10 cellular contexts compared by ENCODE assay signal in genomic region chr12:124829008-124829707, GRCh38. TPM values are rescaled to one million over a fixed set of nuclear protein-coding genes. Genes with fewer than 3 reads are reported as not detected.
A peak's percentile ranks its signal among the peaks of the same experiment; 100 is the strongest.
DNase-seq lines count a peak whose midpoint lies in the region; ATAC-seq and TF ChIP-seq lines count a peak whose summit lies in the region.
"Had no signal": no experiment of that assay in that cellular context is flagged by ENCODE, and none has a peak within 500 bp of the region (broad histone marks: within the 10 kb centered on the region; RNA-seq: fewer than 3 reads in every experiment).

No MANE protein-coding gene starts in this region.

- H3K36me3 ChIP-seq in PC-3 (ENCODE audit: low read depth, low read length): peaks cover 3% of the 10 kb centered on the region; the same call in 1 of the 2 replicates
- H3K36me3 ChIP-seq in esophagus (ENCODE audit: control insufficient read depth in 2 of 2, insufficient read depth in 2 of 2, low read length in 1 of 2): no peaks in the 10 kb centered on the region

- DNase-seq in GM04503 (ENCODE audit: low read depth) (peak; percentile 71), PC-3 (peak; percentile 91), osteocyte (ENCODE audit: extremely low spot score, unreplicated experiment) (no peak), NCI-H187 (lab: John Stamatoyannopoulos, UW) (no peak), iPS-NIHi7 (ENCODE audit: extremely low spot score) (no peak)
- no peak for DNase-seq in activated naive CD4-positive, alpha-beta T cell treated with anti-CD3 and anti-CD28 coated beads for 36 hours
- DNase-seq in stimulated activated CD4-positive, alpha-beta T cell treated with anti-CD3 and anti-CD28 coated beads, Interleukin-2, amount 100 ng/mL, for 48 hours: no peak

- H3K4me3 Mint-ChIP-seq in osteocyte (ENCODE audit: unreplicated experiment): no peak overlapping the region
- H3K4me3 Mint-ChIP-seq in activated naive CD4-positive, alpha-beta T cell treated with anti-CD3 and anti-CD28 coated beads for 36 hours: no peak overlapping the region

- H3K9me3 Mint-ChIP-seq in osteocyte (ENCODE audit: unreplicated experiment): no peaks in the 10 kb centered on the region
- H3K9me3 Mint-ChIP-seq in activated naive CD4-positive, alpha-beta T cell treated with anti-CD3 and anti-CD28 coated beads for 36 hours: no peaks in the 10 kb centered on the region

- no peaks in the 10 kb centered on the region for H3K9me2 ChIP-seq in PC-3 (replicated peaks; ENCODE audit: low read length)

- POLR2A ChIA-PET in PC-3 (lab: Charles Lee; ENCODE audit: unreplicated experiment): no interaction called here

- H3K27me3 Mint-ChIP-seq in osteocyte (ENCODE audit: unreplicated experiment): no peaks in the 10 kb centered on the region
- H3K27me3 Mint-ChIP-seq in activated naive CD4-positive, alpha-beta T cell treated with anti-CD3 and anti-CD28 coated beads for 36 hours (ENCODE audit: low read depth): no peaks in the 10 kb centered on the region

- H3F3A ChIP-seq in PC-3 (ENCODE audit: low read length, unreplicated experiment): peaks cover 8% of the 10 kb centered on the region

- peak overlapping the region; percentile 61 for H3K27ac Mint-ChIP-seq in osteocyte (ENCODE audit: unreplicated experiment)
- H3K27ac Mint-ChIP-seq in activated naive CD4-positive, alpha-beta T cell treated with anti-CD3 and anti-CD28 coated beads for 36 hours: no peak overlapping the region

- no peaks in the 10 kb centered on the region for H4K20me1 ChIP-seq in PC-3 (ENCODE audit: low read length)

- BruUV-seq in PC-3 (replicated peaks; lab: Mats Ljungman, UMichigan): no TSS peak

- H3K9me3 ChIP-seq in PC-3 (ENCODE audit: low read length) (no peaks in the 10 kb centered on the region), esophagus (ENCODE audit: control insufficient read depth in 2 of 2, insufficient read depth in 1 of 2, low read depth in 1 of 2, low read length in 1 of 2) (peaks cover 0 to 2% of the 10 kb centered on the region in 2 donors)
- H3K9me3 ChIP-seq: body of pancreas had no signal

- peaks cover 67% of the 10 kb centered on the region for H3K79me2 ChIP-seq in PC-3 (ENCODE audit: low read length)

- H3K9ac ChIP-seq in PC-3 (ENCODE audit: low read length): peak overlapping the region; percentile 21; the same call in 1 of the 2 replicates
- H3K9ac ChIP-seq: parathyroid adenoma had no signal

- no peaks in the 10 kb centered on the region for H3K36me3 Mint-ChIP-seq in osteocyte (ENCODE audit: unreplicated experiment)
- H3K36me3 Mint-ChIP-seq in activated naive CD4-positive, alpha-beta T cell treated with anti-CD3 and anti-CD28 coated beads for 36 hours (ENCODE audit: low read depth): no peaks in the 10 kb centered on the region

- peak; percentile 68 for ATAC-seq in PC-3

- H3K27ac ChIP-seq in PC-3 (ENCODE audit: low read length) (peak overlapping the region; percentile 78), esophagus (ENCODE audit: low read depth in 2 of 2, low read length in 1 of 2) (peak overlapping the region; percentile 13 to 40)
- H3K27ac ChIP-seq: parathyroid adenoma had no signal

- 67 to 72% methylated on average over 9 of the region's 9 CpGs for WGBS in esophagus, 2 donors

- intact Hi-C loops in PC-3 (cut with micrococcal nuclease): loop anchor here (2.0 kb wide), 1 partner anchor 70 kb away; no protein-coding TSS in a partner anchor
- intact Hi-C loops in activated naive CD4-positive, alpha-beta T cell treated with anti-CD3 and anti-CD28 coated beads for 36 hours (cut with micrococcal nuclease): no loop called here

- peaks cover 40% of the 10 kb centered on the region for H3K4me1 Mint-ChIP-seq in osteocyte (ENCODE audit: unreplicated experiment)
- H3K4me1 Mint-ChIP-seq in activated naive CD4-positive, alpha-beta T cell treated with anti-CD3 and anti-CD28 coated beads for 36 hours (ENCODE audit: low read depth): peaks cover 7% of the 10 kb centered on the region

- peak overlapping the region; percentile 43 for H3K4me2 ChIP-seq in PC-3 (ENCODE audit: low read length)

- H2AFZ ChIP-seq in PC-3 (ENCODE audit: low read length): peak overlapping the region; percentile 15
- H2AFZ ChIP-seq: parathyroid adenoma had no signal

- TF ChIP-seq CTCF in PC-3 (conservative IDR thresholded peaks at IDR 0.05; ENCODE audit: low read depth, low read length) (no peak; the same call in 1 of the 2 replicates), osteocyte (IDR thresholded peaks at IDR 0.05) (no peak)

- CTCF ChIA-PET in PC-3 (lab: Charles Lee): no interaction called here
- CTCF ChIA-PET in activated naive CD4-positive, alpha-beta T cell treated with anti-CD3 and anti-CD28 coated beads for 36 hours (lab: Charles Lee): no interaction called here

- H3K27me3 ChIP-seq in PC-3 (ENCODE audit: low read length) (no peaks in the 10 kb centered on the region), esophagus (ENCODE audit: control insufficient read depth in 1 of 2, insufficient read depth in 2 of 2, low read length in 2 of 2) (no peaks in the 10 kb centered on the region)
- H3K27me3 ChIP-seq: body of pancreas had no signal

- H3K4me3 ChIP-seq in PC-3 (ENCODE audit: low read length) (0 out of 2 replicates have a peak overlapping the region, but pooled peaks have one; percentile 4), esophagus (ENCODE audit: low read depth in 1 of 2, low read length in 2 of 2) (no peak overlapping the region)
- H3K4me3 ChIP-seq: body of pancreas had no signal

- peaks cover 23% of the 10 kb centered on the region for H3K4me1 ChIP-seq in PC-3 (ENCODE audit: insufficient read depth, low read length)
- H3K4me1 ChIP-seq in esophagus (ENCODE audit: control insufficient read depth in 2 of 2, insufficient read depth in 2 of 2, low read length in 1 of 2): peaks cover 2 to 3% of the 10 kb centered on the region in 2 donors

RNA-seq across cellular contexts. Expression of gene SCARB1, which starts 34.5 kb away (rescaled TPM):
- total RNA-seq in PC-3 (2014; rRNA removed) (79.1 and 80.5 TPM in 2 replicates), osteocyte (27.1 and 28.2 TPM in 2 replicates)
- polyA plus RNA-seq in esophagus: 1 to 10 TPM; 7.4 to 8.6 TPM
- total RNA-seq in activated naive CD4-positive, alpha-beta T cell treated with anti-CD3 and anti-CD28 coated beads for 36 hours: 10 to 100 TPM; 18.2 to 18.3 TPM

Comparison
In these comparisons a context has a peak if more than half of its experiments do, and no peak if none do; other contexts are left out.
1. DNase-seq: peak in GM04503 (single experiment) and PC-3 (single experiment); none in osteocyte (single experiment), activated naive CD4-positive, alpha-beta T cell treated with anti-CD3 and anti-CD28 coated beads for 36 hours (single experiment), NCI-H187 (0 of 2), stimulated activated CD4-positive, alpha-beta T cell treated with anti-CD3 and anti-CD28 coated beads, Interleukin-2, amount 100 ng/mL, for 48 hours (0 of 2) and iPS-NIHi7 (single experiment).